In the genomic region with DNA sequence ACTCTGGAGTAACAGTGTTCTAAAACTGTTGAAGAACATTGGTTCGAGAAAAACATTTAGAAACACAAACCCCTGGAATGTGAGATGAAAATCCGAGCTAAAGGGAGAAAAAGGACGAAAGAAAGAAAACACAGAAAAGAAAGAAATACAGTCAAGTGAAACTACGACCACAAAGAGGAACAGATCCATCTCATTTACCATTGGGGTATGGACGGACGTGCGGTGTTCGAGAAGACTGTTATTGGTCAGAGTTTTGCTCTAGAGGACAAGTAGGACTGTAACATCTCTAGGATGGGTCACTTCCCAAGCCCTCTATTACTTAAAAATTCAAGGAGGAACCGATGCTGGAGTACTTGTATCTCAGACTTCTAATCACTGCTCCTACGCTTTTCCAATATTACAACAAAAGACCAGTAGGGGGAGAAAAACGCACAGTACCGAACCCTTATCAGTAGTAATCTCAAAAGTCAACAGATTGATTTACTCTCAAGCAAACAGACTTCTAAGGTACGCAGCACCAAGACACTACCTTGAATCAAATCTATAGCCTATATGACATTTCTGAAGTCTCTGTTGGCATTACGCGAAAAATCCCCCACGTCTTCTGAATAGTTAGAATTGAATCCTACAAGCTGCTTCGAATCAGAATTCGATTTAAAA, we compare ENCODE assay signal across 1 cellular context.
TF ChIP-seq lines count a peak whose summit lies in the region.

No MANE protein-coding gene starts in this region.

TF ChIP-seq in K562, 482 proteins besides CTCF, POLR2A, EP300 and RAD21 (continued from another document and continues in another):
- peak; percentile 87 for TF ChIP-seq BRD9 (IDR thresholded peaks at IDR 0.05; ENCODE audit: low read depth, partially characterized antibody)
- 0 out of 2 replicates have a peak, but pooled peaks have one; percentile 61 for TF ChIP-seq NBN (IDR thresholded peaks at IDR 0.05; ENCODE audit: low read depth)
- TF ChIP-seq, protein P1, sequence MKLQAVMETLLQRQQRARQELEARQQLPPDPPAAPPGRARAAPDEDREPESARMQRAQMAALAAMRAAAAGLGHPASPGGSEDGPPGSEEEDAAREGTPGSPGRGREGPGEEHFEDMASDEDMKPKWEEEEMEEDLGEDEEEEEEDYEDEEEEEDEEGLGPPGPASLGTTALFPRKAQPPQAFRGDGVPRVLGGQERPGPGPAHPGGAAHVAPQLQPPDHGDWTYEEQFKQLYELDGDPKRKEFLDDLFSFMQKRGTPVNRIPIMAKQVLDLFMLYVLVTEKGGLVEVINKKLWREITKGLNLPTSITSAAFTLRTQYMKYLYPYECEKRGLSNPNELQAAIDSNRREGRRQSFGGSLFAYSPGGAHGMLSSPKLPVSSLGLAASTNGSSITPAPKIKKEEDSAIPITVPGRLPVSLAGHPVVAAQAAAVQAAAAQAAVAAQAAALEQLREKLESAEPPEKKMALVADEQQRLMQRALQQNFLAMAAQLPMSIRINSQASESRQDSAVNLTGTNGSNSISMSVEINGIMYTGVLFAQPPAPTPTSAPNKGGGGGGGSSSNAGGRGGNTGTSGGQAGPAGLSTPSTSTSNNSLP (IDR thresholded peaks at IDR 0.05; ENCODE audit: borderline replicate concordance, low read depth, low read length): peak; percentile 97
- peak; percentile 96 for TF ChIP-seq GATA2 (CRISPR knock-in tag; IDR thresholded peaks at IDR 0.05)
- TF ChIP-seq RCOR1 (IDR thresholded peaks at IDR 0.05; ENCODE audit: borderline replicate concordance in 1 of 2, low read depth in 2 of 2, low read length in 2 of 2): peak in 1 of 2 experiments; percentile 92; a peak in 3 of 4 replicates
- peak; percentile 55 for TF ChIP-seq CHD4 (IDR thresholded peaks at IDR 0.05; ENCODE audit: insufficient read depth, insufficient replicate concordance, low read depth, low read length, poor library complexity, severe bottlenecking)
- peak; percentile 20; the same call in 1 of the 2 replicates for TF ChIP-seq TEAD4 (IDR thresholded peaks at IDR 0.05; ENCODE audit: low read length)
- TF ChIP-seq TEAD4 (CRISPR knock-in tag; IDR thresholded peaks at IDR 0.05; ENCODE audit: borderline replicate concordance): no peak
- peak; percentile 92 for TF ChIP-seq ZSCAN29 (IDR thresholded peaks at IDR 0.05)
- peak; percentile 57; the same call in 1 of the 2 replicates for TF ChIP-seq LEF1 (IDR thresholded peaks at IDR 0.05)
- peak; percentile 37; the same call in 1 of the 2 replicates for TF ChIP-seq CREM (IDR thresholded peaks at IDR 0.05; ENCODE audit: low read depth)
- TF ChIP-seq, protein P2, sequence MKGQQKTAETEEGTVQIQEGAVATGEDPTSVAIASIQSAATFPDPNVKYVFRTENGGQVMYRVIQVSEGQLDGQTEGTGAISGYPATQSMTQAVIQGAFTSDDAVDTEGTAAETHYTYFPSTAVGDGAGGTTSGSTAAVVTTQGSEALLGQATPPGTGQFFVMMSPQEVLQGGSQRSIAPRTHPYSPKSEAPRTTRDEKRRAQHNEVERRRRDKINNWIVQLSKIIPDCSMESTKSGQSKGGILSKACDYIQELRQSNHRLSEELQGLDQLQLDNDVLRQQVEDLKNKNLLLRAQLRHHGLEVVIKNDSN (CRISPR knock-in tag; IDR thresholded peaks at IDR 0.05): no peak
- peak; percentile 60; the same call in 1 of the 2 replicates for TF ChIP-seq SMARCA4 (IDR thresholded peaks at IDR 0.05)
- no peak for TF ChIP-seq ZNF830 (CRISPR knock-in tag; IDR thresholded peaks at IDR 0.05)
- peak; percentile 16; the same call in 1 of the 2 replicates for TF ChIP-seq FOXM1 (IDR thresholded peaks at IDR 0.05; ENCODE audit: low read depth)
- TF ChIP-seq FOXM1 (CRISPR knock-in tag; IDR thresholded peaks at IDR 0.05; ENCODE audit: low read depth): no peak
- TF ChIP-seq ZNF511 (CRISPR knock-in tag; IDR thresholded peaks at IDR 0.05): no peak
- peak; percentile 62; the same call in 1 of the 2 replicates for TF ChIP-seq SOX6 (IDR thresholded peaks at IDR 0.05)
- 0 out of 2 replicates have a peak, but pooled peaks have one; percentile 39 for TF ChIP-seq RNF2 (IDR thresholded peaks at IDR 0.05)
- peak in 1 of 2 experiments; percentile 36; a peak in 1 of 3 replicates for TF ChIP-seq CBX3 (IDR thresholded peaks at IDR 0.05; ENCODE audit: borderline replicate concordance in 1 of 2, low read length in 2 of 2)
- TF ChIP-seq HNRNPL (IDR thresholded peaks at IDR 0.05; ENCODE audit: low read depth, low read length): no peak
- TF ChIP-seq ATF6 (CRISPR knock-in tag; IDR thresholded peaks at IDR 0.05): no peak
- no peak for TF ChIP-seq PBX2 (CRISPR knock-in tag; IDR thresholded peaks at IDR 0.05; ENCODE audit: low read depth)
- peak; percentile 93 for TF ChIP-seq PBX2 (tag; conservative IDR thresholded peaks at IDR 0.05; ENCODE audit: low read depth)
- TF ChIP-seq, protein P3, sequence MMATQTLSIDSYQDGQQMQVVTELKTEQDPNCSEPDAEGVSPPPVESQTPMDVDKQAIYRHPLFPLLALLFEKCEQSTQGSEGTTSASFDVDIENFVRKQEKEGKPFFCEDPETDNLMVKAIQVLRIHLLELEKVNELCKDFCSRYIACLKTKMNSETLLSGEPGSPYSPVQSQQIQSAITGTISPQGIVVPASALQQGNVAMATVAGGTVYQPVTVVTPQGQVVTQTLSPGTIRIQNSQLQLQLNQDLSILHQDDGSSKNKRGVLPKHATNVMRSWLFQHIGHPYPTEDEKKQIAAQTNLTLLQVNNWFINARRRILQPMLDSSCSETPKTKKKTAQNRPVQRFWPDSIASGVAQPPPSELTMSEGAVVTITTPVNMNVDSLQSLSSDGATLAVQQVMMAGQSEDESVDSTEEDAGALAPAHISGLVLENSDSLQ (IDR thresholded peaks at IDR 0.05): peak; percentile 90
- TF ChIP-seq, protein P4, sequence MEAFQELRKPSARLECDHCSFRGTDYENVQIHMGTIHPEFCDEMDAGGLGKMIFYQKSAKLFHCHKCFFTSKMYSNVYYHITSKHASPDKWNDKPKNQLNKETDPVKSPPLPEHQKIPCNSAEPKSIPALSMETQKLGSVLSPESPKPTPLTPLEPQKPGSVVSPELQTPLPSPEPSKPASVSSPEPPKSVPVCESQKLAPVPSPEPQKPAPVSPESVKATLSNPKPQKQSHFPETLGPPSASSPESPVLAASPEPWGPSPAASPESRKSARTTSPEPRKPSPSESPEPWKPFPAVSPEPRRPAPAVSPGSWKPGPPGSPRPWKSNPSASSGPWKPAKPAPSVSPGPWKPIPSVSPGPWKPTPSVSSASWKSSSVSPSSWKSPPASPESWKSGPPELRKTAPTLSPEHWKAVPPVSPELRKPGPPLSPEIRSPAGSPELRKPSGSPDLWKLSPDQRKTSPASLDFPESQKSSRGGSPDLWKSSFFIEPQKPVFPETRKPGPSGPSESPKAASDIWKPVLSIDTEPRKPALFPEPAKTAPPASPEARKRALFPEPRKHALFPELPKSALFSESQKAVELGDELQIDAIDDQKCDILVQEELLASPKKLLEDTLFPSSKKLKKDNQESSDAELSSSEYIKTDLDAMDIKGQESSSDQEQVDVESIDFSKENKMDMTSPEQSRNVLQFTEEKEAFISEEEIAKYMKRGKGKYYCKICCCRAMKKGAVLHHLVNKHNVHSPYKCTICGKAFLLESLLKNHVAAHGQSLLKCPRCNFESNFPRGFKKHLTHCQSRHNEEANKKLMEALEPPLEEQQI (IDR thresholded peaks at IDR 0.05): 0 out of 2 replicates have a peak, but pooled peaks have one; percentile 27
- TF ChIP-seq SMARCE1 (IDR thresholded peaks at IDR 0.05): peak; percentile 22; the same call in 1 of the 2 replicates
- TF ChIP-seq SMC3 (conservative IDR thresholded peaks at IDR 0.05; ENCODE audit: insufficient read depth, low read depth, low read length): 0 out of 2 replicates have a peak, but pooled peaks have one; percentile 12
- peak in 1 of 2 experiments; percentile 11 for TF ChIP-seq AFF1 (IDR thresholded peaks at IDR 0.05; ENCODE audit: low read depth in 1 of 2, partially characterized antibody in 2 of 2)
- no peak for TF ChIP-seq ZKSCAN3 (CRISPR knock-in tag; IDR thresholded peaks at IDR 0.05)
- TF ChIP-seq SMAD4 (CRISPR knock-in tag; conservative IDR thresholded peaks at IDR 0.05): peak; percentile 28; the same call in 1 of the 2 replicates
- peak; percentile 97 for TF ChIP-seq MEIS2 (IDR thresholded peaks at IDR 0.05; ENCODE audit: partially characterized antibody)
- no peak for TF ChIP-seq NFYB (IDR thresholded peaks at IDR 0.05; ENCODE audit: extremely low read depth, insufficient read length)
- TF ChIP-seq ETV6 (IDR thresholded peaks at IDR 0.05; ENCODE audit: borderline replicate concordance in 1 of 2, low read depth in 2 of 2, low read length in 1 of 2): no peak
- TF ChIP-seq ETV6 (CRISPR knock-in tag; IDR thresholded peaks at IDR 0.05; ENCODE audit: borderline replicate concordance): no peak
- peak; percentile 9; the same call in 1 of the 2 replicates for TF ChIP-seq JUND (IDR thresholded peaks at IDR 0.05; ENCODE audit: borderline replicate concordance, low read depth, low read length)
- TF ChIP-seq JUND (tag; IDR thresholded peaks at IDR 0.05; ENCODE audit: borderline replicate concordance, low read depth, low read length): no peak
- peak; percentile 87 to 92 for TF ChIP-seq KDM1A (IDR thresholded peaks at IDR 0.05)
- TF ChIP-seq GTF2F1 (IDR thresholded peaks at IDR 0.05; ENCODE audit: low read depth, low read length): no peak
- 0 out of 2 replicates have a peak, but pooled peaks have one; percentile 6 for TF ChIP-seq TCF3 (CRISPR knock-in tag; IDR thresholded peaks at IDR 0.05)
- peak in 1 of 2 experiments; percentile 94; a peak in 3 of 4 replicates for TF ChIP-seq FOXA3 (CRISPR knock-in tag; conservative IDR thresholded peaks at IDR 0.05 in 1 of 2, IDR thresholded peaks at IDR 0.05 in 1 of 2)
- peak; percentile 27; the same call in 1 of the 2 replicates for TF ChIP-seq STAT5A (IDR thresholded peaks at IDR 0.05; ENCODE audit: borderline replicate concordance, low read length)
- TF ChIP-seq ZNF584 (CRISPR knock-in tag; IDR thresholded peaks at IDR 0.05; ENCODE audit: low read depth): peak; percentile 74; the same call in 1 of the 2 replicates
